Comparison of ENCODE assay signal across 8 cellular contexts in genomic region chr2:177552414-177553175, GRCh38.
DNase-seq lines count a peak whose midpoint lies in the region; ATAC-seq and TF ChIP-seq lines count a peak whose summit lies in the region.

No MANE protein-coding gene starts in this region.

- peaks cover 1% of the 10 kb centered on the region for H3K36me3 Mint-ChIP-seq in T-helper 1 cell treated with Interleukin-12 subunit alpha and Interleukin-12 subunit beta and Interleukin-4 antibody, amounts not matched to agents 30 μg/mL and 1 μg/mL, for 36 hours (ENCODE audit: low read depth)
- peaks cover 5% of the 10 kb centered on the region for H3K36me3 Mint-ChIP-seq in progenitor cell of endocrine pancreas (ENCODE audit: insufficient read depth)

- H3K4me3 Mint-ChIP-seq in T-helper 1 cell treated with Interleukin-12 subunit alpha and Interleukin-12 subunit beta and Interleukin-4 antibody, amounts not matched to agents 30 μg/mL and 1 μg/mL, for 36 hours = peak overlapping the region; percentile 83
- H3K4me3 Mint-ChIP-seq in progenitor cell of endocrine pancreas (ENCODE audit: low read depth) = peak overlapping the region; percentile 94

- no peaks in the 10 kb centered on the region for H3K27me3 ChIP-seq in upper lobe of right lung

- H3K4me1 ChIP-seq in upper lobe of right lung = peaks cover 4% of the 10 kb centered on the region

- peaks cover 9% of the 10 kb centered on the region for H3K4me1 Mint-ChIP-seq in T-helper 1 cell treated with Interleukin-12 subunit alpha and Interleukin-12 subunit beta and Interleukin-4 antibody, amounts not matched to agents 30 μg/mL and 1 μg/mL, for 36 hours (ENCODE audit: low read depth)
- H3K4me1 Mint-ChIP-seq in progenitor cell of endocrine pancreas (ENCODE audit: low read depth) = peaks cover 13% of the 10 kb centered on the region

- TF ChIP-seq CTCF in progenitor cell of endocrine pancreas (IDR thresholded peaks at IDR 0.05; ENCODE audit: unreplicated experiment) = no peak
- TF ChIP-seq CTCF in upper lobe of right lung (IDR thresholded peaks at IDR 0.05) = no peak

- H3K9me3 Mint-ChIP-seq in T-helper 1 cell treated with Interleukin-12 subunit alpha and Interleukin-12 subunit beta and Interleukin-4 antibody, amounts not matched to agents 30 μg/mL and 1 μg/mL, for 36 hours = peaks cover 3% of the 10 kb centered on the region
- H3K9me3 Mint-ChIP-seq in progenitor cell of endocrine pancreas (ENCODE audit: low read depth) = peaks cover 8% of the 10 kb centered on the region

- intact Hi-C loops in left ventricle myocardium superior (cut with micrococcal nuclease) (no loop called here), upper lobe of right lung (cut with DNase I) (no loop called here)

- no peaks in the 10 kb centered on the region for H3K36me3 ChIP-seq in upper lobe of right lung

- ATAC-seq in GM18499 (IDR thresholded peaks at IDR 0.05; ENCODE audit: insufficient read depth, unreplicated experiment) (peak; percentile 85), HG02884 (IDR thresholded peaks at IDR 0.05; ENCODE audit: unreplicated experiment) (peak; percentile 91), left ventricle myocardium superior (peak; percentile 98), upper lobe of right lung (peak; percentile 97)

- H3K27ac ChIP-seq in upper lobe of right lung = peak overlapping the region; percentile 99

- H3K4me3 ChIP-seq in upper lobe of right lung = peak overlapping the region; percentile 82

- no peaks in the 10 kb centered on the region for H3K9me3 ChIP-seq in upper lobe of right lung

- no peaks in the 10 kb centered on the region for H3K27me3 Mint-ChIP-seq in T-helper 1 cell treated with Interleukin-12 subunit alpha and Interleukin-12 subunit beta and Interleukin-4 antibody, amounts not matched to agents 30 μg/mL and 1 μg/mL, for 36 hours (ENCODE audit: low read depth)
- no peaks in the 10 kb centered on the region for H3K27me3 Mint-ChIP-seq in progenitor cell of endocrine pancreas

- DNase-seq in NCI-H146 treated with DMSO at 0.1 percent for 48 hours (lab: John Stamatoyannopoulos, UW; ENCODE audit: unreplicated experiment) = peak; percentile 86
- peak; percentile 48 to 98 (median 86) for DNase-seq in amygdala (lab: John Stamatoyannopoulos, UW)
- DNase-seq in left ventricle myocardium superior = peak; percentile 93
- peak; percentile 71 for DNase-seq in progenitor cell of endocrine pancreas (ENCODE audit: low spot score, unreplicated experiment)
- peak; percentile 95 for DNase-seq in upper lobe of right lung

- peak overlapping the region; percentile 95 for H3K27ac Mint-ChIP-seq in T-helper 1 cell treated with Interleukin-12 subunit alpha and Interleukin-12 subunit beta and Interleukin-4 antibody, amounts not matched to agents 30 μg/mL and 1 μg/mL, for 36 hours
- H3K27ac Mint-ChIP-seq in progenitor cell of endocrine pancreas = peak overlapping the region; percentile 99

Comparison
In these comparisons a context has a peak if more than half of its experiments do, and no peak if none do; other contexts are left out.
1. Peak in every context shown above with its lines: DNase-seq, ATAC-seq, H3K4me3 ChIP-seq and H3K27ac ChIP-seq.